Comparison of ENCODE assay signal across 8 cellular contexts in the genomic region with DNA sequence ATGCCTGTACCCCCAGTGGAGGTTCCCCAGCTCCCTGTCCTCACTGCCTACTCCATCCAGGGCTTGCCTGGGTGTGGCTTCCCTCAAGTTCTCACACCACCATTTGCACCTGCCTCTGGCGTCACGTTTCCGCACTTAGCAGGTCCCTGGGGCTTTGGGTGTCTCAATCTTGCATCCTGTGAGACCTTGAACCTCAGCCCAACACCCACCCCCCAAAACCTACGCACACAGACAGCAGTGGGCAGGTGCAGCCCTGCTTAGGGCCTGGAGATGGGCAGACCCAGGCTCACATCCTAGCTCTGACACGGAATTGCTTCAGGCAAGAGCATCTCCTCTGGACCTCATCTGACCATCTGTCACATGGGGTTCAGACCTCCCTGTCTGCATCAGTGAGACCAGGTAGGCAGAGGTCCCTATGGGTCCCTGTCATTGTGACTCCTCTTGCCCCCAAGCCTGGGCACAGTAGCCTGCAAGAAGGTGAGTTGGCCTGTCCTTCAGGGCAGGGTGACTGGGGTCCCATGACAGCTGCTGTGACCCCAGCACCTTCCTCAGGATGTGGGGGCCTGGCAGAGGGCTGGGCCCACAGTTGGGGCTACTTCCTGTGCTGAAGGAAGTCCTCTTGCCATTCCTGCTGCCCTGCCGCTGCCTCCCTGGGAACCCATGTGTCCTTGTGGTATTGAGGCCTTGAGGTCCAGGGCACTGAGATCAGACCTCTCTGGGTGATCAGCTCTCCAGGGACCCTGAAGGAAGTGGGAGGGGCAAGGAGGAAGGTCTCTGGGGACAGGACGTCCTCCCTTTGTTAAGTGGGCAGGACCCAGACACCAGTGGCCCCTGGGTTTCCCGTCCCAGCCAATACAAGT. TPM values are rescaled to one million over a fixed set of nuclear protein-coding genes. Genes with fewer than 3 reads are reported as not detected.
A peak's percentile ranks its signal among the peaks of the same experiment; 100 is the strongest.
DNase-seq lines count a peak whose midpoint lies in the region; ATAC-seq, FAIRE-seq and TF ChIP-seq lines count a peak whose summit lies in the region.

No MANE protein-coding gene starts in this region.

- peak overlapping the region; percentile 97 for H3K27ac Mint-ChIP-seq in T-helper 2 cell treated with Interferon-gamma antibody and Interleukin-4, amounts not matched to agents 5 μg/mL and 100 μg/mL, for 36 hours

- H3K4me1 Mint-ChIP-seq in T-helper 2 cell treated with Interferon-gamma antibody and Interleukin-4, amounts not matched to agents 5 μg/mL and 100 μg/mL, for 36 hours (ENCODE audit: low read depth), result peaks cover 36% of the 10 kb centered on the region

- H3K36me3 ChIP-seq in GM06990 (ENCODE audit: control insufficient read depth, insufficient read depth, low read length) (peaks cover 40% of the 10 kb centered on the region), colonic mucosa (peaks cover 19% of the 10 kb centered on the region), sigmoid colon (peaks cover 17 to 41% (median 25%) of the 10 kb centered on the region in 4 donors)

- H3K27me3 ChIP-seq in GM06990 (replicated peaks; ENCODE audit: control insufficient read depth, insufficient read depth, low read length) (no peaks in the 10 kb centered on the region), colonic mucosa (no peaks in the 10 kb centered on the region), sigmoid colon (no peaks in the 10 kb centered on the region)

- H3K9me3 Mint-ChIP-seq in T-helper 2 cell treated with Interferon-gamma antibody and Interleukin-4, amounts not matched to agents 5 μg/mL and 100 μg/mL, for 36 hours, result no peaks in the 10 kb centered on the region

- ATAC-seq in GM21723 (IDR thresholded peaks at IDR 0.05; ENCODE audit: unreplicated experiment), result peak; percentile 44

- H3K4me1 ChIP-seq in colonic mucosa (peaks cover 10% of the 10 kb centered on the region), sigmoid colon (peaks cover 0 to 50% (median 41%) of the 10 kb centered on the region in 4 donors)

- TF ChIP-seq CTCF in GM06990 (IDR thresholded peaks at IDR 0.05; ENCODE audit: insufficient read depth, low read length, poor library complexity, severe bottlenecking) (no peak), colonic mucosa (IDR thresholded peaks at IDR 0.05) (no peak), sigmoid colon (IDR thresholded peaks at IDR 0.05) (no peak)

- peak overlapping the region; percentile 54 to 65 for H3K9ac ChIP-seq in colonic mucosa (ENCODE audit: low read depth in 2 of 2, low read length in 2 of 2)

- no peak for FAIRE-seq in RCC 7860 (lab: Jason Lieb, UNC)

- WGBS in sigmoid colon, 2 donors, result 38 to 69% methylated on average over 8 of the region's 8 CpGs

- H3K4me3 Mint-ChIP-seq in T-helper 2 cell treated with Interferon-gamma antibody and Interleukin-4, amounts not matched to agents 5 μg/mL and 100 μg/mL, for 36 hours, result peak overlapping the region; percentile 97

- no peaks in the 10 kb centered on the region for H3K9me3 ChIP-seq in colonic mucosa
- H3K9me3 ChIP-seq in sigmoid colon, result no peaks in the 10 kb centered on the region

- H3K27ac ChIP-seq in colonic mucosa (peak overlapping the region; percentile 91), sigmoid colon (peak overlapping the region; percentile 87 to 90 (median 88))

- intact Hi-C loops in colonic mucosa (cut with DNase I) (no loop called here), sigmoid colon (cut with DNase I) (no loop called here)

- no peak for TF ChIP-seq POLR2A in sigmoid colon (IDR thresholded peaks at IDR 0.05)

- H3K4me3 ChIP-seq in GM06990 (replicated peaks; ENCODE audit: low read depth, low read length) (peak overlapping the region; percentile 60), colonic mucosa (peak overlapping the region; percentile 69), sigmoid colon (peak overlapping the region in 2 of 4 donors; percentile 26 to 79)

- TF ChIP-seq EP300 in sigmoid colon (IDR thresholded peaks at IDR 0.05), result no peak

- H3K27me3 Mint-ChIP-seq in T-helper 2 cell treated with Interferon-gamma antibody and Interleukin-4, amounts not matched to agents 5 μg/mL and 100 μg/mL, for 36 hours (ENCODE audit: low read depth), result no peaks in the 10 kb centered on the region

- DNase-seq in GM06990 (ENCODE audit: extremely low read depth, insufficient read length) (peak; percentile 83), colonic mucosa (no peak), sigmoid colon (no peak), HK-2 (ENCODE audit: unreplicated experiment) (no peak), AG08395 (ENCODE audit: low spot score) (no peak), RCC 7860 (ENCODE audit: low spot score) (no peak)
- peak; percentile 31 for DNase-seq in T-helper 2 cell treated with Interferon-gamma antibody and Interleukin-4, amounts not matched to agents 5 μg/mL and 100 μg/mL, for 36 hours (ENCODE audit: low spot score)

- peaks cover 53% of the 10 kb centered on the region for H3K36me3 Mint-ChIP-seq in T-helper 2 cell treated with Interferon-gamma antibody and Interleukin-4, amounts not matched to agents 5 μg/mL and 100 μg/mL, for 36 hours (ENCODE audit: low read depth)

RNA-seq across cellular contexts. Expression of gene SIPA1, which starts 2.0 kb away (rescaled TPM):
- total RNA-seq in colonic mucosa, result 10 to 100 TPM; 21.0 to 33.0 TPM
- total RNA-seq in sigmoid colon, result 10 to 100 TPM; 19.9 to 30.7 (median 28.2) TPM
- 10 to 100 TPM; 20.3 to 53.6 (median 34.8) TPM for polyA plus RNA-seq in sigmoid colon

RNA-seq across cellular contexts. Expression of gene RELA, which starts 22.9 kb away (rescaled TPM):
- total RNA-seq in colonic mucosa, result 10 to 100 TPM; 58.7 to 68.3 TPM
- total RNA-seq in sigmoid colon, result 10 to 100 TPM; 36.4 to 62.6 (median 46.9) TPM
- polyA plus RNA-seq in sigmoid colon, result 10 to 100 TPM; 33.6 to 45.6 (median 37.5) TPM

RNA-seq across cellular contexts. Expression of gene PCNX3, which starts 24.3 kb away (rescaled TPM):
- total RNA-seq in colonic mucosa (10 to 100 TPM; 41.5 to 72.4 TPM), sigmoid colon (10 to 100 TPM; 10.7 to 21.3 (median 14.3) TPM)
- polyA plus RNA-seq in sigmoid colon, result 10 to 100 TPM in 1 of 3 donors, 1 to 10 TPM in 2; 6.0 to 35.0 (median 6.6) TPM

RNA-seq across cellular contexts. Expression of gene MAP3K11, which starts 25.8 kb away (rescaled TPM):
- total RNA-seq in colonic mucosa (100 to 1,000 TPM in 1 of 2 donors, 10 to 100 TPM in 1; 92.7 to 102 TPM), sigmoid colon (10 to 100 TPM; 18.5 to 52.1 (median 26.3) TPM)
- polyA plus RNA-seq in sigmoid colon, result 10 to 100 TPM; 48.6 to 71.2 (median 71.0) TPM

RNA-seq across cellular contexts. Expression of gene KCNK7, which starts 44.3 kb away (rescaled TPM):
- total RNA-seq in colonic mucosa (under 1 TPM; 0.40 to 0.69 TPM), sigmoid colon (under 1 TPM in 2 of 4 donors, not detected in 2; 0.54 to 0.71 TPM)
- polyA plus RNA-seq in sigmoid colon, result 1 to 10 TPM in 1 of 3 donors, not detected in 2; 1.4 TPM

Comparison
In these comparisons a context has a peak if more than half of its experiments do, and no peak if none do; other contexts are left out.
1. DNase-seq: peak in GM06990 (single experiment) and T-helper 2 cell treated with Interferon-gamma antibody and Interleukin-4, amounts not matched to agents 5 μg/mL and 100 μg/mL, for 36 hours (single experiment); none in colonic mucosa (single experiment), sigmoid colon (single experiment), HK-2 (single experiment), AG08395 (single experiment) and RCC 7860 (single experiment).